ENCODE assay signal across 9 cellular contexts in the genomic region with DNA sequence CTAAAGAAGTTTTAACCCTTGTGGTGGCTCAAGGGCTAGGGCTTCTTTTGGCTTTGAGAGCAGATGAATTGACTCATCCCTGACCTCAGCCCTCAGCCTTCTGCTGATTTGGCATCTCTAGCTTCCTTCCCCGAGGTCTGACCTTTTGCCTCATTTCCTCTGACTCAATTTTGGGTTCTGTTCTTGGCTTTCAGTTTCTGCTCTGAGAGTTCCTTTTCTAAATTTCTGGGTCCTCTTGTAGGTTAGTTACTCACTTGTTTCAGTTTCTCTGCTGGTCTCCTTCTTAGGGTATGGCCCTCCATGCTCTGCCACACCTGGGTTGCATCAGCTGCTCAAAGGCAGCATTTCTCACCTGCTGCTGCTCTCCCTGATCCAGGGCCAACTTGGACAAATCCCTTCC. TPM values are rescaled to one million over a fixed set of nuclear protein-coding genes. Genes with fewer than 3 reads are reported as not detected.
DNase-seq lines count a peak whose midpoint lies in the region; ATAC-seq and TF ChIP-seq lines count a peak whose summit lies in the region.
"Had no signal": no experiment of that assay in that cellular context is flagged by ENCODE, and none has a peak within 500 bp of the region (broad histone marks: within the 10 kb centered on the region; RNA-seq: fewer than 3 reads in every experiment).

No MANE protein-coding gene starts in this region.

- intact Hi-C loops in Calu3 (cut with micrococcal nuclease; ENCODE audit: unreplicated experiment) (no loop called here), mammary epithelial cell (cut with micrococcal nuclease) (no loop called here)

- no peaks in the 10 kb centered on the region for H3K9me3 Mint-ChIP-seq in Calu3 (ENCODE audit: low read depth, unreplicated experiment)
- H3K9me3 Mint-ChIP-seq in naive thymus-derived CD8-positive, alpha-beta T cell: peaks cover 0 to 2% (median 0%) of the 10 kb centered on the region in 9 donors

- H3K4me3 Mint-ChIP-seq in Calu3 (ENCODE audit: low read depth, unreplicated experiment): no peak overlapping the region
- H3K4me3 Mint-ChIP-seq in naive thymus-derived CD8-positive, alpha-beta T cell: no peak overlapping the region

- H3K36me3 ChIP-seq in mammary epithelial cell (ENCODE audit: insufficient read depth, low read length): no peaks in the 10 kb centered on the region

- dilution Hi-C loops in mammary epithelial cell (cut with HindIII; ENCODE audit: low sequenced_read_pairs): no loop called here

- no peaks in the 10 kb centered on the region for H3K27me3 ChIP-seq in mammary epithelial cell (ENCODE audit: insufficient read depth, low read length)

- no peaks in the 10 kb centered on the region for H4K20me1 ChIP-seq in mammary epithelial cell (ENCODE audit: insufficient read depth, low read length)

- peak overlapping the region; percentile 57 for H3K4me2 ChIP-seq in mammary epithelial cell (ENCODE audit: insufficient read depth, low read depth, low read length)

- H3K9me3 ChIP-seq in mammary epithelial cell (replicated peaks; ENCODE audit: insufficient read depth, low read length): no peaks in the 10 kb centered on the region
- H3K9me3 ChIP-seq: psoas muscle had no signal

- POLR2A ChIA-PET in RWPE1 (lab: Yijun Ruan, JAX; ENCODE audit: low non-redundant PET): no interaction called here
- POLR2A ChIA-PET in naive thymus-derived CD8-positive, alpha-beta T cell (lab: Charles Lee): no interaction called here

- in situ Hi-C loops in mammary epithelial cell (cut with MboI; ENCODE audit: low sequenced_read_pairs in 2 of 2): no loop called here

- no peak for TF ChIP-seq CTCF in Calu3 (IDR thresholded peaks at IDR 0.05; ENCODE audit: unreplicated experiment)
- no peak for TF ChIP-seq CTCF in RWPE1 (conservative IDR thresholded peaks at IDR 0.05; ENCODE audit: low read depth)
- TF ChIP-seq CTCF in mammary epithelial cell (conservative IDR thresholded peaks at IDR 0.05 in 1 of 2, IDR thresholded peaks at IDR 0.05 in 1 of 2; ENCODE audit: extremely low read depth in 1 of 2, insufficient read depth in 1 of 2, low read depth in 1 of 2, low read length in 2 of 2): no peak

- DNase-seq in Calu3 (no peak), RWPE1 (ENCODE audit: low spot score) (peak; percentile 38), mammary epithelial cell (peak; percentile 74), midbrain (lab: John Stamatoyannopoulos, UW) (peak; percentile 47), NCI-H146 (lab: John Stamatoyannopoulos, UW) (no peak)
- DNase-seq in naive thymus-derived CD8-positive, alpha-beta T cell: no peak
- DNase-seq: psoas muscle had no signal

- H3K27ac ChIP-seq in RWPE1 (no peak overlapping the region), mammary epithelial cell (ENCODE audit: insufficient read depth, low read depth, low read length) (no peak overlapping the region)
- H3K27ac ChIP-seq: psoas muscle had no signal

- 0% methylated on average over 1 of the region's 1 CpG for WGBS in mammary epithelial cell (ENCODE audit: low coverage, missing lambda C conversion rate)

- H3K79me2 ChIP-seq in mammary epithelial cell (ENCODE audit: insufficient read depth, low read length): no peaks in the 10 kb centered on the region

- peaks cover 16% of the 10 kb centered on the region for H3K4me1 Mint-ChIP-seq in Calu3 (ENCODE audit: low read depth, unreplicated experiment)
- H3K4me1 Mint-ChIP-seq in naive thymus-derived CD8-positive, alpha-beta T cell: peaks cover 0 to 4% (median 1%) of the 10 kb centered on the region in 4 donors

- H3K4me1 ChIP-seq in mammary epithelial cell (ENCODE audit: insufficient read depth, low read length): no peaks in the 10 kb centered on the region
- H3K4me1 ChIP-seq: psoas muscle had no signal

- H3K9ac ChIP-seq in mammary epithelial cell (ENCODE audit: insufficient read depth, low read length): no peak overlapping the region

- H3K4me3 ChIP-seq in mammary epithelial cell (replicated peaks in 1 of 3; ENCODE audit: insufficient read depth in 1 of 3, low read depth in 2 of 3, low read length in 3 of 3): no peak overlapping the region
- H3K4me3 ChIP-seq: psoas muscle had no signal

- peak overlapping the region; percentile 48 for H3K27ac Mint-ChIP-seq in Calu3 (ENCODE audit: unreplicated experiment)
- no peak overlapping the region for H3K27ac Mint-ChIP-seq in naive thymus-derived CD8-positive, alpha-beta T cell

- no peaks in the 10 kb centered on the region for H3K27me3 Mint-ChIP-seq in Calu3 (ENCODE audit: unreplicated experiment)
- H3K27me3 Mint-ChIP-seq in naive thymus-derived CD8-positive, alpha-beta T cell: peaks cover 6 to 26% (median 11%) of the 10 kb centered on the region in 5 donors

- ATAC-seq in GM19395 (IDR thresholded peaks at IDR 0.05; ENCODE audit: unreplicated experiment): peak; percentile 100
- peak; percentile 99 for ATAC-seq in HG03280 (IDR thresholded peaks at IDR 0.05; ENCODE audit: unreplicated experiment)
- no peak for ATAC-seq in naive thymus-derived CD8-positive, alpha-beta T cell

- CTCF ChIA-PET in Calu3 (lab: Charles Lee): no interaction called here
- CTCF ChIA-PET in RWPE1 (lab: Yijun Ruan, JAX): no interaction called here
- CTCF ChIA-PET in mammary epithelial cell (lab: Charles Lee; ENCODE audit: low non-redundant PET): no interaction called here

- no peaks in the 10 kb centered on the region for H3K36me3 Mint-ChIP-seq in Calu3 (ENCODE audit: insufficient read depth, unreplicated experiment)
- no peaks in the 10 kb centered on the region for H3K36me3 Mint-ChIP-seq in naive thymus-derived CD8-positive, alpha-beta T cell

- peak overlapping the region; percentile 42 for H2AFZ ChIP-seq in mammary epithelial cell (ENCODE audit: low read depth, low read length)

- BruUV-seq in Calu3 (replicated peaks; lab: Mats Ljungman, UMichigan) (no TSS peak), mammary epithelial cell (replicated peaks; lab: Mats Ljungman, UMichigan) (no TSS peak)

RNA-seq across cellular contexts. Expression of a gene that starts 19.4 kb away (rescaled TPM):
- total RNA-seq in Calu3 (2022) (2.2 and 2.9 TPM in 2 replicates), mammary epithelial cell (1 to 10 TPM in 1 of 2 donors, not detected in 1; 3.8 TPM)
- 0.02 TPM for polyA plus RNA-seq in mammary epithelial cell
- not detected for polyA minus RNA-seq in mammary epithelial cell
- 10 to 100 TPM; 29.6 to 31.9 TPM for total RNA-seq in naive thymus-derived CD8-positive, alpha-beta T cell
- 10 to 100 TPM; 27.4 to 35.2 (median 34.7) TPM for polyA plus RNA-seq in naive thymus-derived CD8-positive, alpha-beta T cell

Comparison
In these comparisons a context has a peak if more than half of its experiments do, and no peak if none do; other contexts are left out.
1. DNase-seq: peak in RWPE1 (single experiment), mammary epithelial cell (single experiment) and midbrain (single experiment); none in Calu3 (single experiment), NCI-H146 (single experiment) and naive thymus-derived CD8-positive, alpha-beta T cell (0 of 10).
2. ATAC-seq: peak in GM19395 (single experiment) and HG03280 (single experiment); none in naive thymus-derived CD8-positive, alpha-beta T cell (0 of 2).